In the genomic region with DNA sequence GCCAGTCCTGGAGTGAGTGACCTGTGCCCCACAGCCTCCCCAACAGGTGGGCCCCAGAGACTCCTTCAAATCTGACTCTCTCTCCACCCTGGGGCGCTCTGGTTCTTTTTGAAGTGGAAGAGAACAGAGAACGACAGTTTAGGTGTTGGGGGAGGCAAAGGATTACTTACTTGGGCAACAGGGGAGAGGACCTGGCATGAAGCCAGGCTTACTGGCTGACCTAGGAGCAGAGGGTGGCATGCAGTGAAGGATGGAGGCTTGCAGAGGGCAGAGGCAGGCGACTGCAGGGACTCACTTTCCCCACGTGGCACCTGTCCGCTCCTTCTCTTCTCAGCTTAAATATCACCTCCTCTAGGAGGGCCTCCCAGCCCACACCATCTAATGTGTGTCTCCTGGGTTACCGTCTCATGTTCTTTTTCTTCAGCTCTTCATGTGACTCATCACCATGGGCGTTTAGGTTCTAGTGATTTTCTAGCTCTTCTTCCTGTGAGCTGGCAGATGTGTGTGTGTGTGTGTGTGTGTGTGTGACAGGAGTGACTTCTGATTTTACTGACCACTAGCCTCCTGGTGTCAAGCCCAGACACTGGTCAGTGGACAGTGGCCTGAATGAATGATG, we compare ENCODE assay signal across 8 cellular contexts. TPM values are rescaled to one million over a fixed set of nuclear protein-coding genes. Genes with fewer than 3 reads are reported as not detected.
DNase-seq lines count a peak whose midpoint lies in the region; ATAC-seq, FAIRE-seq and TF ChIP-seq lines count a peak whose summit lies in the region.
"Had no signal": no experiment of that assay in that cellular context is flagged by ENCODE, and none has a peak within 500 bp of the region (broad histone marks: within the 10 kb centered on the region; RNA-seq: fewer than 3 reads in every experiment).

No MANE protein-coding gene starts in this region.

- CTCF ChIA-PET in A549 (lab: Yijun Ruan, JAX) (interaction anchor here (0.7 to 59.3 kb wide), 20 partner anchors 18 to 918 kb away, joined by 3 to 2364 read pairs (median 4); a partner anchor contains a TSS), HEK293 (lab: Yijun Ruan, JAX) (interaction anchor here (0.6 to 7.2 kb wide), 32 partner anchors 8 to 1726 kb away, joined by 3 to 274 read pairs (median 4); a partner anchor contains a TSS)

- 44% methylated on average over 6 of the region's 7 CpGs for WGBS in A549 (ENCODE audit: missing lambda C conversion rate)

- TF ChIP-seq RAD21 in A549 (conservative IDR thresholded peaks at IDR 0.05 in 1 of 2, IDR thresholded peaks at IDR 0.05 in 1 of 2): no peak

- no peaks in the 10 kb centered on the region for H3K9me3 Mint-ChIP-seq in chondrocyte (ENCODE audit: low read depth)
- H3K9me3 Mint-ChIP-seq: activated CD4-positive, alpha-beta T cell treated with anti-CD3 and anti-CD28 coated beads, Interleukin-2, amount 10 ng/mL, durations not matched to agents 7 days and 5 days had no signal

- H3K27me3 Mint-ChIP-seq in chondrocyte (ENCODE audit: low read depth): peaks cover 5% of the 10 kb centered on the region

- TF ChIP-seq CTCF in A549 (IDR thresholded peaks at IDR 0.05) (no peak), HEK293 (tag by site-specific recombination; IDR thresholded peaks at IDR 0.05) (no peak), chondrocyte (IDR thresholded peaks at IDR 0.05) (no peak), lower lobe of right lung (IDR thresholded peaks at IDR 0.05) (no peak), WERI-Rb-1 (IDR thresholded peaks at IDR 0.05; ENCODE audit: low read depth, low read length) (no peak)

- no peak for TF ChIP-seq POLR2A in A549 (IDR thresholded peaks at IDR 0.05; ENCODE audit: low read length)

- TF ChIP-seq EP300 in A549 (IDR thresholded peaks at IDR 0.05): no peak

- ATAC-seq in A549 (no peak), lower lobe of right lung (no peak), HG03159 (IDR thresholded peaks at IDR 0.05; ENCODE audit: unreplicated experiment) (no peak)

- peak overlapping the region; percentile 70 for H3K27ac Mint-ChIP-seq in chondrocyte (ENCODE audit: unreplicated experiment)
- H3K27ac Mint-ChIP-seq: activated CD4-positive, alpha-beta T cell treated with anti-CD3 and anti-CD28 coated beads, Interleukin-2, amount 10 ng/mL, durations not matched to agents 7 days and 5 days had no signal

- H3K27ac ChIP-seq in A549 (peak overlapping the region in 1 of 2 experiments; percentile 44; a peak in 1 of 6 replicates), HEK293 (ENCODE audit: extremely low read depth, low read depth, low read length) (no peak overlapping the region), lower lobe of right lung (no peak overlapping the region), WERI-Rb-1 (no peak overlapping the region)
- H3K27ac ChIP-seq: upper lobe of right lung had no signal

- H3K9me3 ChIP-seq in A549: no peaks in the 10 kb centered on the region
- H3K9me3 ChIP-seq in HEK293 (ENCODE audit: control insufficient read depth, insufficient read depth, low read depth, low read length): no peaks in the 10 kb centered on the region
- no peaks in the 10 kb centered on the region for H3K9me3 ChIP-seq in lower lobe of right lung
- no peaks in the 10 kb centered on the region for H3K9me3 ChIP-seq in WERI-Rb-1 (ENCODE audit: severe bottlenecking)
- H3K9me3 ChIP-seq: upper lobe of right lung had no signal

- POLR2A ChIA-PET in A549 (lab: Yijun Ruan, JAX) (interaction anchor here (0.9 to 1.6 kb wide), 4 partner anchors 9 to 28 kb away, joined by 4 to 5 read pairs (median 4); a partner anchor contains a TSS), HEK293 (lab: Yijun Ruan, JAX) (interaction anchor here (0.8 to 2.7 kb wide), 4 partner anchors 11 to 59 kb away, joined by 3 to 14 read pairs (median 5); no protein-coding TSS in a partner anchor)

- H3K4me3 ChIP-seq in A549 (no peak overlapping the region), HEK293 (ENCODE audit: low read depth, low read length) (no peak overlapping the region), lower lobe of right lung (no peak overlapping the region), WERI-Rb-1 (ENCODE audit: low read depth, low read length) (no peak overlapping the region)
- H3K4me3 ChIP-seq: upper lobe of right lung had no signal

- FAIRE-seq in A549 (lab: Jason Lieb, UNC): no peak

- H3K27me3 ChIP-seq in lower lobe of right lung (ENCODE audit: low read depth) (peaks cover 25% of the 10 kb centered on the region), WERI-Rb-1 (ENCODE audit: insufficient read depth, low read depth, severe bottlenecking) (no peaks in the 10 kb centered on the region)

- intact Hi-C loops in lower lobe of right lung (cut with DNase I): no loop called here

- no peak overlapping the region for H3K4me3 Mint-ChIP-seq in chondrocyte (ENCODE audit: unreplicated experiment)
- H3K4me3 Mint-ChIP-seq: activated CD4-positive, alpha-beta T cell treated with anti-CD3 and anti-CD28 coated beads, Interleukin-2, amount 10 ng/mL, durations not matched to agents 7 days and 5 days had no signal

- H3K4me1 Mint-ChIP-seq in chondrocyte (ENCODE audit: low read depth): peaks cover 35% of the 10 kb centered on the region

- no peaks in the 10 kb centered on the region for H3K36me3 Mint-ChIP-seq in chondrocyte (ENCODE audit: low read depth)

- peaks cover 32% of the 10 kb centered on the region for H3K4me1 ChIP-seq in A549
- peaks cover 2% of the 10 kb centered on the region; the same call in 1 of the 2 replicates for H3K4me1 ChIP-seq in HEK293 (ENCODE audit: control insufficient read depth, insufficient read depth, low read length)
- peaks cover 38% of the 10 kb centered on the region for H3K4me1 ChIP-seq in lower lobe of right lung

- peak overlapping the region; percentile 7; the same call in 2 of the 3 replicates for H3K4me2 ChIP-seq in A549

- DNase-seq in A549 (ENCODE audit: low read depth in 1 of 2, low spot score in 1 of 2) (peak in 1 of 2 experiments; percentile 62), chondrocyte (ENCODE audit: low spot score) (peak; percentile 68), lower lobe of right lung (no peak), WERI-Rb-1 (no peak)

- H3K36me3 ChIP-seq in HEK293 (ENCODE audit: control insufficient read depth in 2 of 2, insufficient read depth in 1 of 2, low read length in 2 of 2): no peaks in the 10 kb centered on the region
- no peaks in the 10 kb centered on the region for H3K36me3 ChIP-seq in lower lobe of right lung
- no peaks in the 10 kb centered on the region for H3K36me3 ChIP-seq in WERI-Rb-1
- H3K36me3 ChIP-seq: upper lobe of right lung had no signal

TF ChIP-seq in A549, 52 proteins besides CTCF, POLR2A, EP300 and RAD21 (continues in another document):
- TF ChIP-seq BHLHE40 (IDR thresholded peaks at IDR 0.05; ENCODE audit: low read depth, low read length): no peak

TF ChIP-seq in HEK293, 187 proteins besides CTCF, POLR2A, EP300 and RAD21 (continues in another document):
- TF ChIP-seq, protein P1, sequence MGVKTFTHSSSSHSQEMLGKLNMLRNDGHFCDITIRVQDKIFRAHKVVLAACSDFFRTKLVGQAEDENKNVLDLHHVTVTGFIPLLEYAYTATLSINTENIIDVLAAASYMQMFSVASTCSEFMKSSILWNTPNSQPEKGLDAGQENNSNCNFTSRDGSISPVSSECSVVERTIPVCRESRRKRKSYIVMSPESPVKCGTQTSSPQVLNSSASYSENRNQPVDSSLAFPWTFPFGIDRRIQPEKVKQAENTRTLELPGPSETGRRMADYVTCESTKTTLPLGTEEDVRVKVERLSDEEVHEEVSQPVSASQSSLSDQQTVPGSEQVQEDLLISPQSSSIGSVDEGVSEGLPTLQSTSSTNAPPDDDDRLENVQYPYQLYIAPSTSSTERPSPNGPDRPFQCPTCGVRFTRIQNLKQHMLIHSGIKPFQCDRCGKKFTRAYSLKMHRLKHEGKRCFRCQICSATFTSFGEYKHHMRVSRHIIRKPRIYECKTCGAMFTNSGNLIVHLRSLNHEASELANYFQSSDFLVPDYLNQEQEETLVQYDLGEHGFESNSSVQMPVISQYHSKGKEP (tag by site-specific recombination; IDR thresholded peaks at IDR 0.05): no peak

RNA-seq across cellular contexts. Expression of a gene that starts 15.5 kb away (rescaled TPM):
- polyA plus RNA-seq in A549 (2011; rRNA removed): 13.8 and 15.7 TPM in 2 replicates
- polyA plus RNA-seq in A549 (2012; cell fraction: cytosol; rRNA removed): 24.1 and 41.0 TPM in 2 replicates
- polyA plus RNA-seq in A549 (2012; cell fraction: nucleus; rRNA removed): 98.0 and 113 TPM in 2 replicates
- polyA plus RNA-seq in A549 (2017; fragmentation: RNase III; extraction: RNeasy Plus Mini Kit Qiagen cat#74134 plus additional on column Dnase treatment): 23.8 to 35.5 TPM (median 34.0 TPM) in 3 replicates
- 17.2 and 17.9 TPM in 2 replicates for polyA minus RNA-seq in A549 (2011; rRNA and poly(A)+ RNA removed)
- 58.9 to 80.7 TPM (median 79.4 TPM) in 3 replicates for total RNA-seq in chondrocyte
- total RNA-seq in lower lobe of right lung: 52.6 TPM

RNA-seq across cellular contexts. Expression of a gene that starts 15.9 kb away (rescaled TPM):
- polyA plus RNA-seq in A549 (2011; rRNA removed): 0.20 and 0.21 TPM in 2 replicates
- polyA plus RNA-seq in A549 (2012; cell fraction: cytosol; rRNA removed): 0.94 and 1.1 TPM in 2 replicates
- polyA plus RNA-seq in A549 (2012; cell fraction: nucleus; rRNA removed): 2.1 and 2.3 TPM in 2 replicates
- 0.56 to 0.79 TPM (median 0.63 TPM) in 3 replicates for polyA plus RNA-seq in A549 (2017; fragmentation: RNase III; extraction: RNeasy Plus Mini Kit Qiagen cat#74134 plus additional on column Dnase treatment)
- polyA minus RNA-seq in A549 (2011; rRNA and poly(A)+ RNA removed): 0.25 and 0.44 TPM in 2 replicates
- total RNA-seq in chondrocyte: 1.4 to 1.8 TPM (median 1.7 TPM) in 3 replicates
- total RNA-seq in lower lobe of right lung: 1.6 TPM

RNA-seq across cellular contexts. Expression of a gene that starts 16.0 kb away (rescaled TPM):
- polyA plus RNA-seq in A549 (2011; rRNA removed) (33.7 and 42.1 TPM in 2 replicates), A549 (2017; fragmentation: RNase III; extraction: RNeasy Plus Mini Kit Qiagen cat#74134 plus additional on column Dnase treatment) (26.3 to 27.6 TPM (median 26.4 TPM) in 3 replicates)
- 32.4 and 40.0 TPM in 2 replicates for polyA plus RNA-seq in A549 (2012; cell fraction: cytosol; rRNA removed)
- polyA plus RNA-seq in A549 (2012; cell fraction: nucleus; rRNA removed): 97.7 and 113 TPM in 2 replicates
- 57.2 and 59.7 TPM in 2 replicates for polyA minus RNA-seq in A549 (2011; rRNA and poly(A)+ RNA removed)
- total RNA-seq in chondrocyte (92.4 to 101 TPM (median 96.9 TPM) in 3 replicates), lower lobe of right lung (57.8 TPM)

RNA-seq across cellular contexts. Expression of a gene that starts 27.7 kb away (rescaled TPM):
- polyA plus RNA-seq in A549 (2011; rRNA removed) (21.1 and 26.7 TPM in 2 replicates), A549 (2017; fragmentation: RNase III; extraction: RNeasy Plus Mini Kit Qiagen cat#74134 plus additional on column Dnase treatment) (34.7 to 36.0 TPM (median 35.9 TPM) in 3 replicates)
- polyA plus RNA-seq in A549 (2012; cell fraction: cytosol; rRNA removed): 19.5 and 21.8 TPM in 2 replicates
- polyA plus RNA-seq in A549 (2012; cell fraction: nucleus; rRNA removed): 16.0 and 20.8 TPM in 2 replicates
- 21.0 and 21.4 TPM in 2 replicates for polyA minus RNA-seq in A549 (2011; rRNA and poly(A)+ RNA removed)
- total RNA-seq in chondrocyte (4.8 to 6.6 TPM (median 5.4 TPM) in 3 replicates), lower lobe of right lung (5.8 TPM)

RNA-seq across cellular contexts. Expression of a gene that starts 27.8 kb away (rescaled TPM):
- polyA plus RNA-seq in A549 (2011; rRNA removed): 76.3 and 77.4 TPM in 2 replicates
- 193 and 212 TPM in 2 replicates for polyA plus RNA-seq in A549 (2012; cell fraction: cytosol; rRNA removed)
- 145 and 218 TPM in 2 replicates for polyA plus RNA-seq in A549 (2012; cell fraction: nucleus; rRNA removed)
- polyA plus RNA-seq in A549 (2017; fragmentation: RNase III; extraction: RNeasy Plus Mini Kit Qiagen cat#74134 plus additional on column Dnase treatment): 82.2 to 86.7 TPM (median 83.4 TPM) in 3 replicates
- 17.5 and 27.5 TPM in 2 replicates for polyA minus RNA-seq in A549 (2011; rRNA and poly(A)+ RNA removed)
- total RNA-seq in chondrocyte: 54.0 to 74.1 TPM (median 57.3 TPM) in 3 replicates
- 59.7 TPM for total RNA-seq in lower lobe of right lung
